In genomic region chr15:84856731-84857417, GRCh38 we compare ENCODE assay signal across 27 cellular contexts. TPM values are rescaled to one million over a fixed set of nuclear protein-coding genes. Genes with fewer than 3 reads are reported as not detected.
A peak's percentile ranks its signal among the peaks of the same experiment; 100 is the strongest.
DNase-seq lines count a peak whose midpoint lies in the region; ATAC-seq, FAIRE-seq and TF ChIP-seq lines count a peak whose summit lies in the region.
"Had no signal": no experiment of that assay in that cellular context is flagged by ENCODE, and none has a peak within 500 bp of the region (broad histone marks: within the 10 kb centered on the region; RNA-seq: fewer than 3 reads in every experiment).

No MANE protein-coding gene starts in this region.

- H2BK15ac ChIP-seq in mesenchymal stem cell (ENCODE audit: low read depth, poor library complexity, severe bottlenecking), result no peak overlapping the region

- FAIRE-seq in K562 (lab: Jason Lieb, UNC), result no peak
- FAIRE-seq: GM12891 had no signal

- no peak overlapping the region for H2BK12ac ChIP-seq in mesenchymal stem cell (ENCODE audit: low read length in 2 of 2)

- H3K14ac ChIP-seq in mesenchymal stem cell (ENCODE audit: low read length in 2 of 2), result no peak overlapping the region

- intact Hi-C loops in left cardiac atrium (cut with DNase I), result no loop called here
- intact Hi-C loops in K562 (cut with micrococcal nuclease), result no loop called here
- intact Hi-C loops in upper lobe of right lung (cut with DNase I), result no loop called here

- H3K79me1 ChIP-seq in mesenchymal stem cell (replicated peaks; ENCODE audit: low read length, poor library complexity, severe bottlenecking), result no peaks in the 10 kb centered on the region

- no peak overlapping the region for H3K9ac ChIP-seq in K562 (ENCODE audit: insufficient read depth in 1 of 2, low read depth in 2 of 2, low read length in 2 of 2)
- H3K9ac ChIP-seq in mesenchymal stem cell (ENCODE audit: low read length), result no peak overlapping the region
- H3K9ac ChIP-seq: KMS-11 had no signal

- H3K27me3 ChIP-seq in right atrium auricular region (no peaks in the 10 kb centered on the region), K562 (ENCODE audit: control insufficient read depth in 2 of 2, insufficient read depth in 2 of 2, low read length in 2 of 2) (peaks cover 22 to 42% of the 10 kb centered on the region in 2 experiments; a peak in 4 of 5 replicates), mesenchymal stem cell (ENCODE audit: control insufficient read depth in 1 of 2, insufficient read depth in 1 of 2, low read length in 2 of 2) (peaks cover 0 to 3% of the 10 kb centered on the region in 2 experiments), upper lobe of right lung (no peaks in the 10 kb centered on the region)
- H3K27me3 ChIP-seq: BE2C had no signal

- H3K23ac ChIP-seq in mesenchymal stem cell (ENCODE audit: low read length in 2 of 2), result no peak overlapping the region

- no peak for ATAC-seq in left cardiac atrium
- ATAC-seq in K562, result peak; percentile 28; the same call in 2 of the 3 replicates
- ATAC-seq in upper lobe of right lung, result peak; percentile 4
- ATAC-seq in GM18519 (IDR thresholded peaks at IDR 0.05; ENCODE audit: low FRiP score, unreplicated experiment), result no peak
- ATAC-seq: GM23338 had no signal

- no peak overlapping the region for H2BK120ac ChIP-seq in mesenchymal stem cell (ENCODE audit: low read depth, low read length)

- no peak for TF ChIP-seq EP300 in K562 (IDR thresholded peaks at IDR 0.05; ENCODE audit: low read length)

- in situ Hi-C loops in K562 (cut with MboI), result no loop called here

- H4K20me1 ChIP-seq in K562 (replicated peaks; ENCODE audit: control insufficient read depth, insufficient read depth, low read length), result no peaks in the 10 kb centered on the region; the same call in 1 of the 2 replicates

- H3K4me2 ChIP-seq in K562 (ENCODE audit: insufficient read depth, low read length), result no peak overlapping the region
- H3K4me2 ChIP-seq in mesenchymal stem cell (ENCODE audit: low read length, poor library complexity, severe bottlenecking), result no peak overlapping the region
- H3K4me2 ChIP-seq: GM23338, KMS-11, PC-9 had no signal

- H3K4me3 ChIP-seq in right atrium auricular region (no peak overlapping the region), K562 (no peak overlapping the region), mesenchymal stem cell (ENCODE audit: insufficient read depth in 1 of 2, low read depth in 1 of 2, low read length in 2 of 2) (no peak overlapping the region), upper lobe of right lung (no peak overlapping the region)
- H3K4me3 ChIP-seq: GM23338, HAP-1, PC-9 had no signal

- H3K4me1 ChIP-seq in right atrium auricular region (peaks cover 0 to 21% of the 10 kb centered on the region in 2 donors), K562 (replicated peaks in 1 of 2; ENCODE audit: control insufficient read depth in 2 of 2, insufficient read depth in 2 of 2, low read length in 2 of 2) (peaks cover 0 to 9% of the 10 kb centered on the region in 2 experiments; a peak in 2 of 5 replicates), mesenchymal stem cell (ENCODE audit: control insufficient read depth, insufficient read depth, low read depth, low read length) (peaks cover 4% of the 10 kb centered on the region), upper lobe of right lung (no peaks in the 10 kb centered on the region)
- H3K4me1 ChIP-seq: HAP-1 had no signal

- TF ChIP-seq CTCF in right atrium auricular region (IDR thresholded peaks at IDR 0.05) (no peak), K562 (IDR thresholded peaks at IDR 0.05 in 2 of 3, conservative IDR thresholded peaks at IDR 0.05 in 1 of 3; ENCODE audit: insufficient read depth in 2 of 3, low read depth in 1 of 3, low read length in 3 of 3) (no peak), upper lobe of right lung (IDR thresholded peaks at IDR 0.05) (no peak)

- no peak for TF ChIP-seq POLR2A in K562 (conservative IDR thresholded peaks at IDR 0.05)

- no peak overlapping the region for H2BK5ac ChIP-seq in mesenchymal stem cell (ENCODE audit: low read depth, low read length, poor library complexity, severe bottlenecking)

- no peaks in the 10 kb centered on the region for H3K9me1 ChIP-seq in K562 (ENCODE audit: control insufficient read depth, insufficient read depth, low read length)

- 12% methylated on average over 14 of the region's 16 CpGs for WGBS in K562 (ENCODE audit: insufficient coverage, low coverage, missing lambda C conversion rate)
- WGBS in mesenchymal stem cell, result 92% methylated on average over 15 of the region's 16 CpGs

- H3K79me2 ChIP-seq in K562 (ENCODE audit: control insufficient read depth, insufficient read depth, low read length), result no peaks in the 10 kb centered on the region

- no peak overlapping the region for H3K18ac ChIP-seq in mesenchymal stem cell (ENCODE audit: low read depth in 1 of 2, low read length in 2 of 2)

- CTCF ChIA-PET in K562 (lab: Yijun Ruan, JAX; ENCODE audit: low intra/inter-chr PET ratio), result no interaction called here

- H3K9me3 ChIP-seq in right atrium auricular region (no peaks in the 10 kb centered on the region), K562 (replicated peaks; ENCODE audit: control insufficient read depth, insufficient read depth, low read depth, low read length) (no peaks in the 10 kb centered on the region), mesenchymal stem cell (ENCODE audit: control insufficient read depth, low read length) (no peaks in the 10 kb centered on the region), upper lobe of right lung (no peaks in the 10 kb centered on the region)
- H3K9me3 ChIP-seq: BE2C, HAP-1 had no signal

- H2AK5ac ChIP-seq in mesenchymal stem cell (ENCODE audit: low read length, severe bottlenecking), result no peak overlapping the region

- H3K4ac ChIP-seq in mesenchymal stem cell (ENCODE audit: low read depth in 1 of 2, low read length in 2 of 2), result no peak overlapping the region

- peak overlapping the region; percentile 46 for H4K91ac ChIP-seq in mesenchymal stem cell (ENCODE audit: low read length)

- no peak overlapping the region for H2AFZ ChIP-seq in K562 (ENCODE audit: low read depth, low read length)
- H2AFZ ChIP-seq in mesenchymal stem cell (ENCODE audit: low read depth, low read length), result no peak overlapping the region
- H2AFZ ChIP-seq: GM23338, PC-9 had no signal

- no peak for DNase-seq in right atrium auricular region (ENCODE audit: low spot score)
- no peak for DNase-seq in left cardiac atrium
- no peak for DNase-seq in K562 (ENCODE audit: extremely low read depth in 1 of 4, low spot score in 3 of 4)
- DNase-seq in mesenchymal stem cell, result no peak
- DNase-seq in upper lobe of right lung, result no peak
- DNase-seq in GDM1 (lab: John Stamatoyannopoulos, UW), result no peak
- DNase-seq: BE2C; CD4-positive, alpha-beta T cell; COR-L47; DMS 273 treated with DMSO at 0.1 percent for 48 hours; DND-41; NCI-H1092 treated with DMSO at 0.1 percent for 48 hours; NCI-H1436 treated with DMSO at 0.1 percent for 48 hours; NCI-H1930; NCI-H226; NCI-H510A treated with DMSO at 0.1 percent for 48 hours; NCI-H748 treated with DMSO at 0.1 percent for 48 hours; PC-9; RPMI8226; SIG-M5 had no signal

- no peak overlapping the region for H4K8ac ChIP-seq in mesenchymal stem cell (ENCODE audit: low read length)

- TF ChIP-seq RAD21 in K562 (CRISPR knock-in tag; conservative IDR thresholded peaks at IDR 0.05 in 1 of 2, IDR thresholded peaks at IDR 0.05 in 1 of 2), result no peak

- POLR2A ChIA-PET in K562 (lab: Yijun Ruan, JAX), result interaction anchor here (2.1 kb wide), 1 partner anchor 17 kb away, joined by 8 read pairs; no protein-coding TSS in a partner anchor

- H3K27ac ChIP-seq in right atrium auricular region, result peak overlapping the region; percentile 26 to 76
- no peak overlapping the region for H3K27ac ChIP-seq in K562 (ENCODE audit: extremely low read depth, low read depth, low read length)
- no peak overlapping the region for H3K27ac ChIP-seq in mesenchymal stem cell (ENCODE audit: low read length, poor library complexity, severe bottlenecking)
- H3K27ac ChIP-seq in upper lobe of right lung, result no peak overlapping the region
- H3K27ac ChIP-seq: HL-60, KMS-11 had no signal

- peaks cover 45% of the 10 kb centered on the region for H3K36me3 ChIP-seq in right atrium auricular region
- H3K36me3 ChIP-seq in K562 (ENCODE audit: control insufficient read depth, insufficient read depth, low read length), result no peaks in the 10 kb centered on the region
- H3K36me3 ChIP-seq in mesenchymal stem cell (ENCODE audit: control insufficient read depth in 1 of 2, insufficient read depth in 2 of 2, low read depth in 1 of 2, low read length in 2 of 2), result no peaks in the 10 kb centered on the region
- no peaks in the 10 kb centered on the region for H3K36me3 ChIP-seq in upper lobe of right lung
- H3K36me3 ChIP-seq: BE2C, HAP-1 had no signal

- no TSS peak for BruUV-seq in K562 (replicated peaks; lab: Mats Ljungman, UMichigan)

RNA-seq across cellular contexts. Expression of gene SLC28A1, which starts 27.6 kb away (rescaled TPM):
- total RNA-seq in right atrium auricular region (under 1 TPM in 1 of 2 donors, not detected in 1; 0.12 TPM), left cardiac atrium (under 1 TPM; 0.13 to 0.18 TPM), K562 (2014; rRNA removed) (not detected in 2 replicates), K562 (2014; rRNA removed; fragmentation: Illumina TruSeq; extraction: Trizol) (not detected in 2 replicates), K562 (2015; rRNA removed; fragmentation: Illumina TruSeq; extraction: Trizol) (not detected in 2 replicates), K562 (2021) (not detected in 2 replicates), upper lobe of right lung (not detected)
- total RNA-seq in K562 (2011; cell fraction: chromatin; rRNA removed; ENCODE audit: low replicate concordance), result 0.14 TPM in 1 of 2 replicates, not detected in the other
- total RNA-seq in K562 (2011; cell fraction: nucleolus; rRNA removed), result 0.26 TPM in 1 of 2 replicates, not detected in the other
- total RNA-seq in K562 (2011; cell fraction: nucleoplasm; rRNA removed), result 0.15 TPM in 1 of 2 replicates, not detected in the other
- polyA plus RNA-seq in K562 (2011; rRNA removed) (not detected in 2 replicates), K562 (2014; fragmentation: Illumina TruSeq; extraction: Trizol) (not detected in 2 replicates), K562 (2014; fragmentation: Nextera tagmentation; extraction: Ambion mirVana) (under 1 TPM in 1 of 2 experiments, not detected in 1; 0.04 TPM), K562 (2014; rRNA removed) (not detected in 2 replicates)
- polyA plus RNA-seq in K562 (2011; cell fraction: cytosol; rRNA removed), result 0.06 TPM in 1 of 2 replicates, not detected in the other
- polyA plus RNA-seq in K562 (2011; cell fraction: nucleus; rRNA removed), result 0.06 TPM in 1 of 2 replicates, not detected in the other
- polyA plus RNA-seq in K562 (2012), result not detected in 2 replicates
- polyA minus RNA-seq in K562 (2011; rRNA and poly(A)+ RNA removed), result not detected in 2 replicates
- polyA minus RNA-seq in K562 (2011; cell fraction: cytosol; rRNA and poly(A)+ RNA removed), result not detected in 2 replicates
- not detected in 2 replicates for polyA minus RNA-seq in K562 (2011; cell fraction: nucleus; rRNA and poly(A)+ RNA removed)
- polyA plus RNA-seq in mesenchymal stem cell (2013, experiment 1 of 2), result not detected
- polyA plus RNA-seq in mesenchymal stem cell (2013, experiment 2 of 2), result not detected
- total RNA-seq: A673; CD4-positive, alpha-beta T cell; GM23338 had no signal
- polyA plus RNA-seq: GM23338 had no signal

RNA-seq across cellular contexts. Expression of gene ALPK3, which starts 39.7 kb away (rescaled TPM):
- total RNA-seq in right atrium auricular region (10 to 100 TPM; 51.0 to 99.0 TPM), left cardiac atrium (10 to 100 TPM; 59.9 to 75.7 TPM), K562 (2014; rRNA removed) (0.05 and 0.08 TPM in 2 replicates), K562 (2014; rRNA removed; fragmentation: Illumina TruSeq; extraction: Trizol) (0.03 and 0.07 TPM in 2 replicates), K562 (2015; rRNA removed; fragmentation: Illumina TruSeq; extraction: Trizol) (0.07 and 0.15 TPM in 2 replicates), K562 (2021) (0.07 and 0.13 TPM in 2 replicates), upper lobe of right lung (21.0 TPM)
- total RNA-seq in K562 (2011; cell fraction: chromatin; rRNA removed; ENCODE audit: low replicate concordance), result 0.23 and 0.32 TPM in 2 replicates
- 0.13 and 0.33 TPM in 2 replicates for total RNA-seq in K562 (2011; cell fraction: nucleolus; rRNA removed)
- total RNA-seq in K562 (2011; cell fraction: nucleoplasm; rRNA removed), result 0.23 and 0.37 TPM in 2 replicates
- polyA plus RNA-seq in K562 (2011; rRNA removed) (0.07 and 0.20 TPM in 2 replicates), K562 (2014; fragmentation: Illumina TruSeq; extraction: Trizol) (0.04 and 0.08 TPM in 2 replicates), K562 (2014; fragmentation: Nextera tagmentation; extraction: Ambion mirVana) (not detected), K562 (2014; rRNA removed) (0.09 and 1.0 TPM in 2 replicates)
- 0.12 and 0.39 TPM in 2 replicates for polyA plus RNA-seq in K562 (2011; cell fraction: cytosol; rRNA removed)
- polyA plus RNA-seq in K562 (2011; cell fraction: nucleus; rRNA removed), result 0.20 and 0.25 TPM in 2 replicates
- 0.12 and 0.26 TPM in 2 replicates for polyA plus RNA-seq in K562 (2012)
- 0.03 and 0.07 TPM in 2 replicates for polyA minus RNA-seq in K562 (2011; rRNA and poly(A)+ RNA removed)
- 0.18 TPM in 1 of 2 replicates, not detected in the other for polyA minus RNA-seq in K562 (2011; cell fraction: cytosol; rRNA and poly(A)+ RNA removed)
- polyA minus RNA-seq in K562 (2011; cell fraction: nucleus; rRNA and poly(A)+ RNA removed), result 0.22 and 0.27 TPM in 2 replicates
- polyA plus RNA-seq in mesenchymal stem cell (2013, experiment 1 of 2), result 1.2 TPM
- 1.1 TPM for polyA plus RNA-seq in mesenchymal stem cell (2013, experiment 2 of 2)

Comparison
In these comparisons a context has a peak if more than half of its experiments do, and no peak if none do; other contexts are left out.
1. H3K27ac ChIP-seq: peak in right atrium auricular region (2 of 2); none in K562 (single experiment), mesenchymal stem cell (single experiment) and upper lobe of right lung (single experiment).
2. ATAC-seq: peak in K562 (single experiment) and upper lobe of right lung (single experiment); none in left cardiac atrium (0 of 2) and GM18519 (single experiment).
3. RNA of gene ALPK3, which starts 39.7 kb away (total RNA-seq): 51.0 to 99.0 TPM in right atrium auricular region, 59.9 to 75.7 TPM in left cardiac atrium and 21.0 TPM in upper lobe of right lung (single experiment); 0.03 to 0.37 TPM in K562; every median in the first group is over 10 times any median in the second.